ENCODE assay signal across 8 cellular contexts in genomic region chr1:37475380-37476086, GRCh38. TPM values are rescaled to one million over a fixed set of nuclear protein-coding genes. Genes with fewer than 3 reads are reported as not detected.
DNase-seq lines count a peak whose midpoint lies in the region; ATAC-seq and TF ChIP-seq lines count a peak whose summit lies in the region.

No MANE protein-coding gene starts in this region.

- H3K4me3 ChIP-seq in NT2/D1 (ENCODE audit: insufficient read length, low read depth) (peak overlapping the region; percentile 73), coronary artery (peak overlapping the region; percentile 86)
- H3K4me3 ChIP-seq in naive thymus-derived CD4-positive, alpha-beta T cell (ENCODE audit: low read length), result peak overlapping the region; percentile 87

- peak overlapping the region; percentile 97 for H3K27ac ChIP-seq in CD4-positive, alpha-beta T cell (ENCODE audit: low read depth, low read length)
- peak overlapping the region; percentile 98 to 99 for H3K27ac ChIP-seq in coronary artery
- peak overlapping the region; percentile 95 for H3K27ac ChIP-seq in naive thymus-derived CD4-positive, alpha-beta T cell (ENCODE audit: low read depth, low read length)

- peaks cover 60% of the 10 kb centered on the region for H3K4me1 ChIP-seq in NT2/D1 (ENCODE audit: insufficient read depth, insufficient read length)
- H3K4me1 ChIP-seq in naive thymus-derived CD4-positive, alpha-beta T cell (ENCODE audit: control insufficient read depth in 2 of 2, insufficient read depth in 2 of 2, low read length in 2 of 2), result peaks cover 37 to 41% of the 10 kb centered on the region in 2 donors

- CTCF ChIA-PET in CD4-positive, alpha-beta T cell (lab: Charles Lee), result interaction anchor here (0.6 to 7.1 kb wide), 4 partner anchors 12 to 39 kb away, joined by 4 to 65 read pairs (median 4); partner anchors contain the start of gene MEAF6
- CTCF ChIA-PET in naive thymus-derived CD4-positive, alpha-beta T cell (lab: Charles Lee), result interaction anchor here (1.3 to 8.9 kb wide), 3 partner anchors 11 to 21 kb away, joined by 6 to 103 read pairs (median 8); no protein-coding TSS in a partner anchor

- intact Hi-C loops in CD4-positive, alpha-beta T cell (cut with DNase I, micrococcal nuclease), result loop anchor here in 1 of 2 experiments (5.0 kb wide), 2 partner anchors 77 to 1387 kb away; partner anchors contain the start of gene SNIP1
- intact Hi-C loops in naive thymus-derived CD4-positive, alpha-beta T cell (cut with micrococcal nuclease), result loop anchor here (1.0 to 10.0 kb wide), 10 partner anchors 39 to 1382 kb away; partner anchors contain the start of genes GNL2 (in 2 of the 2), FHL3 (in 1 of the 2), MAP7D1 (in 1 of the 2) and MEAF6 (in 1 of the 2)

- TF ChIP-seq CTCF in CD4-positive, alpha-beta T cell (IDR thresholded peaks at IDR 0.05), result no peak
- no peak for TF ChIP-seq CTCF in coronary artery (IDR thresholded peaks at IDR 0.05)

- H3K4me3 Mint-ChIP-seq in CD4-positive, alpha-beta T cell, result peak overlapping the region; percentile 97
- H3K4me3 Mint-ChIP-seq in naive thymus-derived CD4-positive, alpha-beta T cell, result peak overlapping the region; percentile 91 to 99 (median 96)

- H3K36me3 Mint-ChIP-seq in CD4-positive, alpha-beta T cell (ENCODE audit: low read depth), result peaks cover 66% of the 10 kb centered on the region
- H3K36me3 Mint-ChIP-seq in naive thymus-derived CD4-positive, alpha-beta T cell, result peaks cover 3 to 48% (median 10%) of the 10 kb centered on the region in 5 donors

- peaks cover 50% of the 10 kb centered on the region for H3K36me3 ChIP-seq in NT2/D1 (ENCODE audit: insufficient read depth, insufficient read length, low read length)
- peaks cover 7 to 34% (median 14%) of the 10 kb centered on the region in 3 experiments for H3K36me3 ChIP-seq in naive thymus-derived CD4-positive, alpha-beta T cell (ENCODE audit: control insufficient read depth in 2 of 3, insufficient read depth in 3 of 3, low read length in 3 of 3)

- no peaks in the 10 kb centered on the region for H3K9me3 Mint-ChIP-seq in CD4-positive, alpha-beta T cell
- no peaks in the 10 kb centered on the region for H3K9me3 Mint-ChIP-seq in naive thymus-derived CD4-positive, alpha-beta T cell

- H3K4me1 Mint-ChIP-seq in CD4-positive, alpha-beta T cell (ENCODE audit: low read depth), result peaks cover 69% of the 10 kb centered on the region
- H3K4me1 Mint-ChIP-seq in naive thymus-derived CD4-positive, alpha-beta T cell, result peaks cover 41 to 58% (median 53%) of the 10 kb centered on the region in 7 donors

- peak overlapping the region; percentile 80 for H3K9ac ChIP-seq in NT2/D1 (ENCODE audit: insufficient read length, low read depth)

- POLR2A ChIA-PET in CD4-positive, alpha-beta T cell (lab: Charles Lee), result interaction anchor here (0.7 to 10.8 kb wide), 9 partner anchors 11 to 1326 kb away, joined by 3 to 136 read pairs (median 6); partner anchors contain the start of genes MEAF6, MTF1, SNIP1 and TRAPPC3
- POLR2A ChIA-PET in naive thymus-derived CD4-positive, alpha-beta T cell (lab: Charles Lee), result interaction anchor here (1.0 to 9.1 kb wide), 12 partner anchors 7 to 216 kb away, joined by 3 to 90 read pairs (median 4); partner anchors contain the start of genes CDCA8, GNL2, MEAF6 and SNIP1

- peak in 1 of 10 experiments; percentile 34 for DNase-seq in CD4-positive, alpha-beta T cell
- DNase-seq in NT2/D1 (ENCODE audit: low read depth, low spot score) (no peak), coronary artery (ENCODE audit: low spot score) (peak; percentile 74), T-helper 9 cell (no peak), DMS79 treated with DMSO at 0.1 percent for 48 hours (lab: John Stamatoyannopoulos, UW) (no peak)
- peak in 1 of 9 donors; percentile 21 for DNase-seq in naive thymus-derived CD4-positive, alpha-beta T cell

- no peaks in the 10 kb centered on the region for H3K27me3 ChIP-seq in CD4-positive, alpha-beta T cell (ENCODE audit: control insufficient read depth, insufficient read depth, low read length)
- H3K27me3 ChIP-seq in NT2/D1 (ENCODE audit: insufficient read depth, insufficient read length), result peaks cover 19% of the 10 kb centered on the region
- no peaks in the 10 kb centered on the region for H3K27me3 ChIP-seq in naive thymus-derived CD4-positive, alpha-beta T cell (ENCODE audit: control insufficient read depth in 2 of 2, insufficient read depth in 2 of 2, low read length in 2 of 2)

- ATAC-seq in CD4-positive, alpha-beta T cell (ENCODE audit: poor library complexity), result no peak
- ATAC-seq in naive thymus-derived CD4-positive, alpha-beta T cell, result no peak
- ATAC-seq in GM21367 (IDR thresholded peaks at IDR 0.05; ENCODE audit: unreplicated experiment) (no peak), GM18907 (IDR thresholded peaks at IDR 0.05; ENCODE audit: unreplicated experiment) (no peak)

- no peaks in the 10 kb centered on the region for H3K9me3 ChIP-seq in CD4-positive, alpha-beta T cell (ENCODE audit: control insufficient read depth, low read length)
- H3K9me3 ChIP-seq in NT2/D1 (ENCODE audit: insufficient read depth, low read length), result no peaks in the 10 kb centered on the region
- H3K9me3 ChIP-seq in naive thymus-derived CD4-positive, alpha-beta T cell (ENCODE audit: control insufficient read depth in 2 of 3, low read length in 3 of 3), result no peaks in the 10 kb centered on the region

- H3K27ac Mint-ChIP-seq in CD4-positive, alpha-beta T cell, result peak overlapping the region; percentile 100
- H3K27ac Mint-ChIP-seq in naive thymus-derived CD4-positive, alpha-beta T cell, result peak overlapping the region; percentile 93 to 99 (median 98)

- no peaks in the 10 kb centered on the region for H3K27me3 Mint-ChIP-seq in CD4-positive, alpha-beta T cell
- no peaks in the 10 kb centered on the region for H3K27me3 Mint-ChIP-seq in naive thymus-derived CD4-positive, alpha-beta T cell

RNA-seq across cellular contexts. Expression of gene ZC3H12A, which starts 1.2 kb away (rescaled TPM):
- 100 to 1,000 TPM; 164 to 165 TPM for total RNA-seq in CD4-positive, alpha-beta T cell
- 100 to 1,000 TPM in 2 of 5 experiments, 10 to 100 TPM in 3; 35.0 to 122 (median 46.7) TPM for total RNA-seq in naive thymus-derived CD4-positive, alpha-beta T cell
- 1 to 10 TPM; 4.4 to 4.7 TPM for polyA plus RNA-seq in naive thymus-derived CD4-positive, alpha-beta T cell

RNA-seq across cellular contexts. Expression of gene MEAF6, which starts 39.0 kb away (rescaled TPM):
- 10 to 100 TPM; 39.0 to 41.5 TPM for total RNA-seq in CD4-positive, alpha-beta T cell
- 10 to 100 TPM; 45.0 to 89.5 (median 57.7) TPM for total RNA-seq in naive thymus-derived CD4-positive, alpha-beta T cell
- polyA plus RNA-seq in naive thymus-derived CD4-positive, alpha-beta T cell, result 100 to 1,000 TPM; 117 to 138 TPM
